In the genomic region with DNA sequence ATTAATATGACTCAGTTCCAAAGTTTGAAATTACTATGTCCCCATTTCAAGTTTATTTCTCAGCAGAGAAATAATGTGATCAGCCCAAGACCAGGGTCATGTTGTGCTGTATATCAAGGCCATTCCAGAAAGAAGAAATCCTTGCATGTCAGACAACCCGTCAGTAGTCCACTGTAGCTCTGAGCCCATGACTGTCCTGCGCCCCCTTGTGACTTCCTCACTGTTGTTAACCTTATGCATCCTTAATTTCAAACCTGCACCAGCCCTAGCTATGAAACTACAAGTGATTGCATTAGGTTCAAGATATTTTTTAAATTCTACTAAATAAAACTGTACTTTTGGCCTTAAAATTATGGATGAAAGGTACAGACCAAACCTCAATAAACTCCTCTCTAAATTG, we compare ENCODE assay signal across 8 cellular contexts.
A peak's percentile ranks its signal among the peaks of the same experiment; 100 is the strongest.
DNase-seq lines count a peak whose midpoint lies in the region; ATAC-seq, FAIRE-seq and TF ChIP-seq lines count a peak whose summit lies in the region.

No MANE protein-coding gene starts in this region.

- no peak overlapping the region for H3K27ac Mint-ChIP-seq in CD14-positive monocyte
- H3K27ac Mint-ChIP-seq in activated T-cell treated with anti-CD3 and anti-CD28 coated beads, Interleukin-2, amount 50 U/mL, for 72 hours = no peak overlapping the region

- peaks cover 0 to 2% (median 0%) of the 10 kb centered on the region in 3 donors for H3K27me3 Mint-ChIP-seq in CD14-positive monocyte (ENCODE audit: low read depth in 3 of 3)
- no peaks in the 10 kb centered on the region for H3K27me3 Mint-ChIP-seq in activated T-cell treated with anti-CD3 and anti-CD28 coated beads, Interleukin-2, amount 50 U/mL, for 72 hours (ENCODE audit: low read depth)

- no peak overlapping the region for H3K4me3 Mint-ChIP-seq in CD14-positive monocyte
- H3K4me3 Mint-ChIP-seq in activated T-cell treated with anti-CD3 and anti-CD28 coated beads, Interleukin-2, amount 50 U/mL, for 72 hours = no peak overlapping the region

- no peak for DNase-seq in AG04449 (ENCODE audit: low read depth, low spot score)
- no peak for DNase-seq in GM13976 (ENCODE audit: low spot score)
- peak; percentile 55 for DNase-seq in NT2/D1 (ENCODE audit: low read depth, low spot score)
- peak; percentile 6 for DNase-seq in fibroblast of mammary gland (ENCODE audit: low read depth)
- no peak for DNase-seq in CD14-positive monocyte (ENCODE audit: low spot score)
- no peak for DNase-seq in activated T-cell treated with anti-CD3 and anti-CD28 coated beads, Interleukin-2, amount 50 U/mL, for 72 hours
- DNase-seq in GM19239 (ENCODE audit: insufficient read length, low spot score) = no peak
- no peak for DNase-seq in Peyer's patch

- FAIRE-seq in GM19239 (lab: Jason Lieb, UNC) = no peak

- in situ Hi-C loops in GM13976 (cut with MboI; ENCODE audit: low sequenced_read_pairs, unreplicated experiment) = no loop called here

- H3K36me3 ChIP-seq in NT2/D1 (ENCODE audit: insufficient read depth, insufficient read length, low read length) (no peaks in the 10 kb centered on the region), Peyer's patch (no peaks in the 10 kb centered on the region)

- H3K9me3 ChIP-seq in NT2/D1 (ENCODE audit: insufficient read depth, low read length) = no peaks in the 10 kb centered on the region
- H3K9me3 ChIP-seq in Peyer's patch = no peaks in the 10 kb centered on the region

- no peak for TF ChIP-seq POLR2A in Peyer's patch (IDR thresholded peaks at IDR 0.05)

- peak; percentile 33 for TF ChIP-seq CTCF in AG04449 (IDR thresholded peaks at IDR 0.05; ENCODE audit: insufficient read depth, low read length, missing control alignments)
- TF ChIP-seq CTCF in GM13976 (IDR thresholded peaks at IDR 0.05; ENCODE audit: borderline replicate concordance, control extremely low read depth, extremely low read depth, insufficient read depth, missing control alignments) = peak; percentile 17
- peak; percentile 26 for TF ChIP-seq CTCF in fibroblast of mammary gland (conservative IDR thresholded peaks at IDR 0.05; ENCODE audit: control insufficient read depth, insufficient read depth, low read depth, low read length)
- TF ChIP-seq CTCF in CD14-positive monocyte (IDR thresholded peaks at IDR 0.05) = no peak
- TF ChIP-seq CTCF in Peyer's patch (IDR thresholded peaks at IDR 0.05) = no peak

- peaks cover 0 to 3% (median 0%) of the 10 kb centered on the region in 7 donors for H3K9me3 Mint-ChIP-seq in CD14-positive monocyte
- peaks cover 1 to 5% of the 10 kb centered on the region in 2 donors for H3K9me3 Mint-ChIP-seq in activated T-cell treated with anti-CD3 and anti-CD28 coated beads, Interleukin-2, amount 50 U/mL, for 72 hours

- no peak overlapping the region for H3K27ac ChIP-seq in Peyer's patch

- no peak for ATAC-seq in activated T-cell treated with anti-CD3 and anti-CD28 coated beads, Interleukin-2, amount 50 U/mL, for 72 hours (replicated peaks in 1 of 2)

- H3K4me1 Mint-ChIP-seq in CD14-positive monocyte = no peaks in the 10 kb centered on the region
- H3K4me1 Mint-ChIP-seq in activated T-cell treated with anti-CD3 and anti-CD28 coated beads, Interleukin-2, amount 50 U/mL, for 72 hours (ENCODE audit: low read depth) = no peaks in the 10 kb centered on the region

- no peaks in the 10 kb centered on the region for H3K27me3 ChIP-seq in NT2/D1 (ENCODE audit: insufficient read depth, insufficient read length)
- H3K27me3 ChIP-seq in Peyer's patch = no peaks in the 10 kb centered on the region

- H3K4me1 ChIP-seq in NT2/D1 (ENCODE audit: insufficient read depth, insufficient read length) (no peaks in the 10 kb centered on the region), Peyer's patch (no peaks in the 10 kb centered on the region)

- H3K9ac ChIP-seq in NT2/D1 (ENCODE audit: insufficient read length, low read depth) = no peak overlapping the region

- POLR2A ChIA-PET in AG04449 (lab: Yijun Ruan, JAX) = no interaction called here

- H3K4me3 ChIP-seq in AG04449 (ENCODE audit: low read depth, low read length) (no peak overlapping the region), NT2/D1 (ENCODE audit: insufficient read length, low read depth) (no peak overlapping the region), fibroblast of mammary gland (ENCODE audit: control insufficient read depth, low read depth, low read length) (no peak overlapping the region), Peyer's patch (no peak overlapping the region)

- intact Hi-C loops in CD14-positive monocyte (cut with micrococcal nuclease) = no loop called here

- no peaks in the 10 kb centered on the region for H3K36me3 Mint-ChIP-seq in CD14-positive monocyte
- H3K36me3 Mint-ChIP-seq in activated T-cell treated with anti-CD3 and anti-CD28 coated beads, Interleukin-2, amount 50 U/mL, for 72 hours (ENCODE audit: insufficient read depth in 2 of 2) = peaks cover 0 to 1% of the 10 kb centered on the region in 2 donors

- CTCF ChIA-PET in AG04449 (lab: Yijun Ruan, JAX) = interaction anchor here (1.1 to 1.7 kb wide), 3 partner anchors 38 to 1229 kb away, joined by 3 to 5 read pairs (median 3); no protein-coding TSS in a partner anchor

Comparison
In these comparisons a context has a peak if more than half of its experiments do, and no peak if none do; other contexts are left out.
1. DNase-seq: peak in NT2/D1 (single experiment) and fibroblast of mammary gland (single experiment); none in AG04449 (single experiment), GM13976 (single experiment), CD14-positive monocyte (single experiment), activated T-cell treated with anti-CD3 and anti-CD28 coated beads, Interleukin-2, amount 50 U/mL, for 72 hours (0 of 2), GM19239 (single experiment) and Peyer's patch (0 of 3).
2. CTCF ChIP-seq: peak in AG04449 (single experiment), GM13976 (single experiment) and fibroblast of mammary gland (single experiment); none in CD14-positive monocyte (single experiment) and Peyer's patch (0 of 6).